ENCODE assay signal across 10 cellular contexts in genomic region chr13:98488736-98489135, GRCh38.
DNase-seq lines count a peak whose midpoint lies in the region; ATAC-seq and TF ChIP-seq lines count a peak whose summit lies in the region.
"Had no signal": no experiment of that assay in that cellular context is flagged by ENCODE, and none has a peak within 500 bp of the region (broad histone marks: within the 10 kb centered on the region; RNA-seq: fewer than 3 reads in every experiment).

No MANE protein-coding gene starts in this region.

- H3K9me2 ChIP-seq in OCI-LY1 (ENCODE audit: low read depth, low read length): no peaks in the 10 kb centered on the region

- H4K20me1 ChIP-seq in OCI-LY1 (ENCODE audit: insufficient read depth, low read length) (peaks cover 10% of the 10 kb centered on the region; the same call in 1 of the 2 replicates), smooth muscle cell (ENCODE audit: low read depth) (peaks cover 83% of the 10 kb centered on the region)

- H3K79me2 ChIP-seq in OCI-LY1 (ENCODE audit: insufficient read depth, low read length) (no peaks in the 10 kb centered on the region), smooth muscle cell (ENCODE audit: low read depth) (peaks cover 87% of the 10 kb centered on the region)

- H3K36me3 ChIP-seq in OCI-LY1 (ENCODE audit: insufficient read depth, low read length): no peaks in the 10 kb centered on the region
- H3K36me3 ChIP-seq in smooth muscle cell (ENCODE audit: low read depth): no peaks in the 10 kb centered on the region
- H3K36me3 ChIP-seq: Peyer's patch had no signal

- H3K27ac ChIP-seq in OCI-LY1 (ENCODE audit: low read depth, low read length, poor library complexity, severe bottlenecking) (peak overlapping the region; percentile 16), smooth muscle cell (ENCODE audit: low read depth) (peak overlapping the region; percentile 7)
- H3K27ac ChIP-seq: testis had no signal

- WGBS in smooth muscle cell (ENCODE audit: low lambda C conversion rate): 89% methylated on average over 11 of the region's 11 CpGs

- H3K9ac ChIP-seq in OCI-LY1 (ENCODE audit: low read length): no peak overlapping the region
- H3K9ac ChIP-seq in smooth muscle cell (ENCODE audit: low read depth): no peak overlapping the region

- no peaks in the 10 kb centered on the region for H3K9me3 ChIP-seq in OCI-LY1 (ENCODE audit: low read length)
- no peaks in the 10 kb centered on the region for H3K9me3 ChIP-seq in smooth muscle cell (replicated peaks; ENCODE audit: low read depth)
- H3K9me3 ChIP-seq: Peyer's patch, testis had no signal

- no peaks in the 10 kb centered on the region for H3K27me3 ChIP-seq in OCI-LY1 (ENCODE audit: insufficient read depth, low read length)
- no peaks in the 10 kb centered on the region for H3K27me3 ChIP-seq in smooth muscle cell (ENCODE audit: low read depth)
- H3K27me3 ChIP-seq: Peyer's patch, testis had no signal

- H3K4me2 ChIP-seq in OCI-LY1 (ENCODE audit: low read length) (0 out of 2 replicates have a peak overlapping the region, but pooled peaks have one; percentile 7), smooth muscle cell (no peak overlapping the region)

- H3K4me3 ChIP-seq in OCI-LY1 (ENCODE audit: low read depth, low read length, poor library complexity, severe bottlenecking) (no peak overlapping the region), smooth muscle cell (no peak overlapping the region)
- H3K4me3 ChIP-seq: Peyer's patch, testis had no signal

- H3K4me1 ChIP-seq in OCI-LY1 (ENCODE audit: insufficient read depth, low read length, severe bottlenecking) (peaks cover 29% of the 10 kb centered on the region), smooth muscle cell (ENCODE audit: low read depth) (peaks cover 44% of the 10 kb centered on the region)

- DNase-seq in smooth muscle cell (lab: John Stamatoyannopoulos, UW; ENCODE audit: unreplicated experiment): no peak
- no peak for DNase-seq in NCI-H187 treated with DMSO at 0.1 percent for 48 hours (lab: John Stamatoyannopoulos, UW)
- no peak for DNase-seq in stimulated activated naive CD4-positive, alpha-beta T cell treated with Interleukin-2 at 50 U/mL for 16 hours (lab: John Stamatoyannopoulos, UW)
- DNase-seq: activated CD4-positive, alpha-beta memory T cell treated with anti-CD3 and anti-CD28 coated beads, Interleukin-2, amount 10 ng/mL, durations not matched to agents 7 days and 5 days; Peyer's patch; testis had no signal

- peak; percentile 57 for ATAC-seq in GM19397 (IDR thresholded peaks at IDR 0.05; ENCODE audit: unreplicated experiment)
- ATAC-seq in HG02763 (IDR thresholded peaks at IDR 0.05; ENCODE audit: unreplicated experiment): peak; percentile 74
- no peak for ATAC-seq in GM19324 (IDR thresholded peaks at IDR 0.05; ENCODE audit: low FRiP score, unreplicated experiment)

- TF ChIP-seq CTCF in OCI-LY1 (IDR thresholded peaks at IDR 0.05; ENCODE audit: low read length) (no peak), smooth muscle cell (IDR thresholded peaks at IDR 0.05; ENCODE audit: borderline replicate concordance, insufficient read depth, poor library complexity, severe bottlenecking) (no peak)

- H3F3A ChIP-seq in OCI-LY1 (ENCODE audit: insufficient read depth, low read length) (no peaks in the 10 kb centered on the region), smooth muscle cell (ENCODE audit: low read depth) (peaks cover 11% of the 10 kb centered on the region)

- H2AFZ ChIP-seq in OCI-LY1 (ENCODE audit: low read length) (no peak overlapping the region), smooth muscle cell (ENCODE audit: low read depth) (no peak overlapping the region)
